21 cellular contexts compared by ENCODE assay signal in the genomic region with DNA sequence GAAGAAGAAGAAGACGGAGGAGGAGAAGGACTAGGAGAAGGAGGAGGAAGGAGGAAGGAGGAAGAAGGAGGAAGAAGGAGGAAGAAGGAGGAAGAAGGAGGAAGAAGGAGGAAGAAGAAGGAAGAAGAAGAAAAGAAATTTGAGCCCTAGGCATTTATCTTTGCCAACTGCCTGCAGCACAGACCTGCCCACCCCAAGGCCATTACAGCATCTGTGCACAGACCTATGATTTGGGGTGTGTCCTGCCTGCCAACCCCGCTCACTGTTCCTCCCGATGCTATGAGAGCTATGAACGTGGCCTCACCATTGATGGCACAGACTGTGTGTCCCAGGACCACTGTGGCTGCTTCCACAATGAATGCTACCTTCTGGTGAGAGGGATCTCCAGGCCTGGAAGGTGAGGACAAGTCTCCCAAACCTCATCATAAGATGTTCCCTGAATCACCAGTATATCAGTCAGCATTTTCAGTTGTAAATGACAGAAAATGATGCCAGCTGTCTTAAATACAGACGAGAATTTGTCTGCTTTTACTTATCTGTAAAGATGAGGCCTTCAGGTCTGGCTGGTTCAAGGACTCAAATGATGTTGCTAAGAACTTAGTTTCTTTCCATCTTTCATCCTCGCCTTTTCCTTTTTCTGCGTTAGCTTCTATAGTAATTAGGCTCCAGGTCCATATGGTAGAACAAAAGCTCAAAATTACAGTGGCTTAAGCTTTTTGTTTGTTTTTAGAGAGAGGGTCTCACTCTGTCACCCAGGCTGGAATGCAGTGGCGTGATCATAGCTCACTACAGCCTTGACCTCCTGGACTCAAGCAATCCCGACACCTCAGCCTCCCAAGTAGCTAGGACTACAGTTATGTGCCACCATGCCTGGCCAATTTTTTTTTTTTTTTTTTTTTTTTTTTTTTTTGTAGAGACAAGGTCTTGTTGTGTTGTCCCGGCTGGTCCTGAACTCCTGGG. TPM values are rescaled to one million over a fixed set of nuclear protein-coding genes. Genes with fewer than 3 reads are reported as not detected.
DNase-seq lines count a peak whose midpoint lies in the region; ATAC-seq, FAIRE-seq and TF ChIP-seq lines count a peak whose summit lies in the region.
"Had no signal": no experiment of that assay in that cellular context is flagged by ENCODE, and none has a peak within 500 bp of the region (broad histone marks: within the 10 kb centered on the region; RNA-seq: fewer than 3 reads in every experiment).

No MANE protein-coding gene starts in this region.

- POLR2A ChIA-PET in IMR-90 (lab: Charles Lee; ENCODE audit: unreplicated experiment) (interaction anchor here (0.5 kb wide), 1 partner anchor 34 kb away, joined by 16 read pairs; no protein-coding TSS in a partner anchor), K562 (lab: Yijun Ruan, JAX) (interaction anchor here (0.5 kb wide), 1 partner anchor 82 kb away, joined by 4 read pairs; no protein-coding TSS in a partner anchor)

- no peak for TF ChIP-seq EP300 in K562 (IDR thresholded peaks at IDR 0.05; ENCODE audit: low read length)

- no peak overlapping the region for H3K4me3 ChIP-seq in IMR-90 (ENCODE audit: insufficient read depth, low read depth, low read length)
- H3K4me3 ChIP-seq in K562 = no peak overlapping the region
- H3K4me3 ChIP-seq in osteoblast (ENCODE audit: insufficient read depth, low read length) = no peak overlapping the region
- H3K4me3 ChIP-seq: BLaER1, GM12878 had no signal

- H2BK20ac ChIP-seq in IMR-90 (ENCODE audit: low read depth, low read length) = no peak overlapping the region

- no peak overlapping the region for H2BK5ac ChIP-seq in IMR-90 (ENCODE audit: low read depth, low read length, poor library complexity, severe bottlenecking)

- in situ Hi-C loops in IMR-90 (cut with MboI; ENCODE audit: low sequenced_read_pairs) = no loop called here
- in situ Hi-C loops in K562 (cut with MboI) = no loop called here

- H2AK5ac ChIP-seq in IMR-90 (ENCODE audit: low read depth, low read length) = no peak overlapping the region

- FAIRE-seq in K562 (lab: Jason Lieb, UNC) = no peak
- FAIRE-seq: GM12878 had no signal

- H4K5ac ChIP-seq in IMR-90 (ENCODE audit: low read depth, low read length) = no peak overlapping the region

- H3K27me3 ChIP-seq in IMR-90 (ENCODE audit: control insufficient read depth, insufficient read depth, low read length) (peaks cover 12% of the 10 kb centered on the region; the same call in 1 of the 2 replicates), K562 (ENCODE audit: control insufficient read depth in 2 of 2, insufficient read depth in 2 of 2, low read length in 2 of 2) (peaks cover 6 to 9% of the 10 kb centered on the region in 2 experiments; a peak in 3 of 5 replicates), osteoblast (ENCODE audit: insufficient read depth, low read length) (peaks cover 19% of the 10 kb centered on the region)

- CTCF ChIA-PET in IMR-90 (lab: Yijun Ruan, JAX) (no interaction called here), K562 (lab: Yijun Ruan, JAX; ENCODE audit: low intra/inter-chr PET ratio) (no interaction called here)

- peaks cover 6 to 12% of the 10 kb centered on the region in 2 experiments; a peak in 3 of 4 replicates for H3K79me1 ChIP-seq in IMR-90 (ENCODE audit: low read depth in 1 of 2, low read length in 2 of 2)

- no peak overlapping the region for H2BK15ac ChIP-seq in IMR-90 (ENCODE audit: low read depth, low read length)

- H3K79me2 ChIP-seq in K562 (ENCODE audit: control insufficient read depth, insufficient read depth, low read length) (peaks cover 10% of the 10 kb centered on the region), osteoblast (ENCODE audit: insufficient read depth, low read length) (peaks cover 11% of the 10 kb centered on the region)

- no peak overlapping the region for H3K9ac ChIP-seq in IMR-90 (ENCODE audit: low read depth, low read length)
- H3K9ac ChIP-seq in K562 (ENCODE audit: insufficient read depth in 1 of 2, low read depth in 2 of 2, low read length in 2 of 2) = no peak overlapping the region
- H3K9ac ChIP-seq: BLaER1 had no signal

- no peaks in the 10 kb centered on the region for H4K20me1 ChIP-seq in IMR-90 (ENCODE audit: insufficient read depth, low read length)
- H4K20me1 ChIP-seq in K562 (replicated peaks; ENCODE audit: control insufficient read depth, insufficient read depth, low read length) = no peaks in the 10 kb centered on the region
- H4K20me1 ChIP-seq in osteoblast (ENCODE audit: insufficient read depth, low read length) = peaks cover 2% of the 10 kb centered on the region

- no peak for TF ChIP-seq CTCF in IMR-90 (conservative IDR thresholded peaks at IDR 0.05; ENCODE audit: low read depth, low read length)
- TF ChIP-seq CTCF in K562 (IDR thresholded peaks at IDR 0.05 in 2 of 3, conservative IDR thresholded peaks at IDR 0.05 in 1 of 3; ENCODE audit: insufficient read depth in 2 of 3, low read depth in 1 of 3, low read length in 3 of 3) = no peak
- TF ChIP-seq CTCF in osteoblast (IDR thresholded peaks at IDR 0.05; ENCODE audit: extremely low read depth, low read depth, low read length) = no peak

- ATAC-seq in Right ventricle myocardium inferior = no peak
- no peak for ATAC-seq in left ventricle myocardium superior
- ATAC-seq in IMR-90 (ENCODE audit: low read depth) = no peak
- no peak for ATAC-seq in K562
- no peak for ATAC-seq in GM21576 (IDR thresholded peaks at IDR 0.05; ENCODE audit: unreplicated experiment)
- ATAC-seq: GM12878, HCT116 had no signal

- no peak overlapping the region for H4K8ac ChIP-seq in IMR-90 (ENCODE audit: low read depth in 2 of 2, low read length in 2 of 2)

- peak; percentile 27 for DNase-seq in Right ventricle myocardium inferior (ENCODE audit: missing footprints)
- DNase-seq in left ventricle myocardium superior = no peak
- no peak for DNase-seq in IMR-90
- no peak for DNase-seq in K562 (ENCODE audit: extremely low read depth in 1 of 4, low spot score in 3 of 4)
- peak; percentile 69 for DNase-seq in osteoblast (ENCODE audit: insufficient read length, low spot score, missing footprints)
- no peak for DNase-seq in NCI-H1436 (lab: John Stamatoyannopoulos, UW)
- DNase-seq in effector CD8-positive, alpha-beta T cell (lab: John Stamatoyannopoulos, UW) = no peak
- DNase-seq: CD8-positive, alpha-beta memory T cell; COR-L47; DMS53; DND-41; EL; GOT3; H7 had no signal

- H3K14ac ChIP-seq in IMR-90 (replicated peaks; ENCODE audit: low read depth, low read length) = no peak overlapping the region

- H3K9me3 ChIP-seq in IMR-90 (ENCODE audit: control insufficient read depth, insufficient read depth, low read length) = peaks cover 5% of the 10 kb centered on the region
- H3K9me3 ChIP-seq in K562 (replicated peaks; ENCODE audit: control insufficient read depth, insufficient read depth, low read depth, low read length) = peaks cover 3% of the 10 kb centered on the region
- H3K9me3 ChIP-seq in osteoblast (ENCODE audit: low read depth, low read length) = peaks cover 2% of the 10 kb centered on the region

- no peak overlapping the region for H3K4me2 ChIP-seq in IMR-90 (ENCODE audit: low read depth, low read length)
- no peak overlapping the region for H3K4me2 ChIP-seq in K562 (ENCODE audit: insufficient read depth, low read length)
- no peak overlapping the region for H3K4me2 ChIP-seq in osteoblast (ENCODE audit: insufficient read depth, low read length)
- H3K4me2 ChIP-seq: BLaER1 had no signal

- 88% methylated on average over 1 of the region's 10 CpGs; no CpG with 5 or more reads in 1 of the 2 experiments for WGBS in IMR-90 (ENCODE audit: extremely low coverage in 2 of 2, insufficient read length in 1 of 2), 2 experiments
- 30% methylated on average over 10 of the region's 10 CpGs for WGBS in K562 (ENCODE audit: insufficient coverage, low coverage, missing lambda C conversion rate)

- TF ChIP-seq POLR2A in IMR-90 (IDR thresholded peaks at IDR 0.05; ENCODE audit: low read depth, low read length) (no peak), K562 (conservative IDR thresholded peaks at IDR 0.05) (no peak)

- H3K4ac ChIP-seq in IMR-90 (ENCODE audit: low read depth, low read length) = no peak overlapping the region

- no peak overlapping the region for H3K23ac ChIP-seq in IMR-90 (ENCODE audit: low read depth, low read length)

- intact Hi-C loops in Right ventricle myocardium inferior (cut with DNase I) (loop anchor here (10.0 kb wide), 1 partner anchor 184 kb away; no protein-coding TSS in a partner anchor), left ventricle myocardium superior (cut with micrococcal nuclease) (no loop called here), IMR-90 (cut with micrococcal nuclease) (no loop called here), K562 (cut with micrococcal nuclease) (loop anchor here (10.0 kb wide), 1 partner anchor 124 kb away; a partner anchor contains a TSS)

- H3K9me1 ChIP-seq in IMR-90 (ENCODE audit: insufficient read depth, low read length) (no peaks in the 10 kb centered on the region; the same call in 1 of the 2 replicates), K562 (ENCODE audit: control insufficient read depth, insufficient read depth, low read length) (peaks cover 1% of the 10 kb centered on the region)

- peak overlapping the region; percentile 33 for H2AK9ac ChIP-seq in IMR-90 (replicated peaks; ENCODE audit: low read depth, low read length, poor library complexity)

- TF ChIP-seq RAD21 in IMR-90 (IDR thresholded peaks at IDR 0.05; ENCODE audit: low read length) (no peak), K562 (CRISPR knock-in tag; conservative IDR thresholded peaks at IDR 0.05 in 1 of 2, IDR thresholded peaks at IDR 0.05 in 1 of 2) (no peak)

- dilution Hi-C loops in IMR-90 (cut with HindIII; ENCODE audit: low sequenced_read_pairs, unreplicated experiment) = no loop called here

- H3K4me1 ChIP-seq in IMR-90 (ENCODE audit: control insufficient read depth, insufficient read depth, low read length) (no peaks in the 10 kb centered on the region), K562 (replicated peaks in 1 of 2; ENCODE audit: control insufficient read depth in 2 of 2, insufficient read depth in 2 of 2, low read length in 2 of 2) (peaks cover 3 to 35% of the 10 kb centered on the region in 2 experiments; a peak in 4 of 5 replicates), osteoblast (ENCODE audit: insufficient read depth, low read length) (peaks cover 7% of the 10 kb centered on the region)

- H3K36me3 ChIP-seq in IMR-90 (ENCODE audit: control insufficient read depth, insufficient read depth, low read length) (no peaks in the 10 kb centered on the region), K562 (ENCODE audit: control insufficient read depth, insufficient read depth, low read length) (no peaks in the 10 kb centered on the region), osteoblast (ENCODE audit: insufficient read depth, low read length) (no peaks in the 10 kb centered on the region)
- H3K36me3 ChIP-seq: BLaER1 had no signal

- no peak overlapping the region for H2BK120ac ChIP-seq in IMR-90 (ENCODE audit: low read depth, low read length)

- no peak overlapping the region for H4K91ac ChIP-seq in IMR-90 (ENCODE audit: insufficient read depth, low read depth, low read length)

- H3K27ac ChIP-seq in IMR-90 (ENCODE audit: insufficient read depth, low read length) (no peak overlapping the region), K562 (ENCODE audit: extremely low read depth, low read depth, low read length) (no peak overlapping the region), osteoblast (ENCODE audit: low read depth, low read length) (no peak overlapping the region)
- H3K27ac ChIP-seq: 22Rv1, BLaER1 had no signal

- no peak overlapping the region for H2AFZ ChIP-seq in IMR-90 (replicated peaks; ENCODE audit: low read length, poor library complexity)
- H2AFZ ChIP-seq in K562 (ENCODE audit: low read depth, low read length) = no peak overlapping the region
- H2AFZ ChIP-seq in osteoblast (ENCODE audit: low read length) = no peak overlapping the region

- BruUV-seq in IMR-90 (replicated peaks; lab: Mats Ljungman, UMichigan) (no TSS peak), K562 (replicated peaks; lab: Mats Ljungman, UMichigan) (no TSS peak)

- no peak overlapping the region for H3K56ac ChIP-seq in IMR-90 (ENCODE audit: extremely low read depth, insufficient read depth, low read length)

- no peak overlapping the region for H3K18ac ChIP-seq in IMR-90 (ENCODE audit: low read depth, low read length)

RNA-seq across cellular contexts. Expression of a gene that starts 3.9 kb away (rescaled TPM):
- total RNA-seq in Right ventricle myocardium inferior (9.7 TPM), left ventricle myocardium superior (9.4 TPM), IMR-90 (2012; rRNA removed) (4.8 and 5.0 TPM in 2 replicates), K562 (2014; rRNA removed) (48.4 and 62.7 TPM in 2 replicates), K562 (2014; rRNA removed; fragmentation: Illumina TruSeq; extraction: Trizol) (14.8 and 15.3 TPM in 2 replicates), K562 (2015; rRNA removed; fragmentation: Illumina TruSeq; extraction: Trizol) (23.5 and 24.7 TPM in 2 replicates), K562 (2021) (32.3 and 37.3 TPM in 2 replicates), osteoblast (15.3 and 21.0 TPM in 2 replicates)
- polyA plus RNA-seq in IMR-90 (2012; rRNA removed) (9.9 and 13.2 TPM in 2 replicates), K562 (2011; rRNA removed) (18.8 and 19.4 TPM in 2 replicates), K562 (2014; fragmentation: Illumina TruSeq; extraction: Trizol) (13.7 and 24.9 TPM in 2 replicates), K562 (2014; fragmentation: Nextera tagmentation; extraction: Ambion mirVana) (1 to 10 TPM in 1 of 2 experiments, under 1 TPM in 1; 0.42 to 1.1 TPM), K562 (2014; rRNA removed) (55.7 and 56.6 TPM in 2 replicates)
- 23.8 and 28.6 TPM in 2 replicates for polyA plus RNA-seq in IMR-90 (2012; cell fraction: cytosol; rRNA removed)
- 7.2 and 13.6 TPM in 2 replicates for polyA plus RNA-seq in IMR-90 (2012; cell fraction: nucleus; rRNA removed; ENCODE audit: low replicate concordance)
- total RNA-seq in K562 (2011; cell fraction: chromatin; rRNA removed; ENCODE audit: low replicate concordance) = 6.0 and 23.0 TPM in 2 replicates
- 33.8 and 36.0 TPM in 2 replicates for total RNA-seq in K562 (2011; cell fraction: nucleolus; rRNA removed)
- 21.1 and 21.8 TPM in 2 replicates for total RNA-seq in K562 (2011; cell fraction: nucleoplasm; rRNA removed)
- 34.5 and 61.0 TPM in 2 replicates for polyA plus RNA-seq in K562 (2011; cell fraction: cytosol; rRNA removed)
- 16.5 and 24.0 TPM in 2 replicates for polyA plus RNA-seq in K562 (2011; cell fraction: nucleus; rRNA removed)
- polyA plus RNA-seq in K562 (2012) = 23.1 and 26.8 TPM in 2 replicates
- 3.9 and 4.7 TPM in 2 replicates for polyA minus RNA-seq in K562 (2011; rRNA and poly(A)+ RNA removed)
- 8.4 and 11.7 TPM in 2 replicates for polyA minus RNA-seq in K562 (2011; cell fraction: cytosol; rRNA and poly(A)+ RNA removed)
- polyA minus RNA-seq in K562 (2011; cell fraction: nucleus; rRNA and poly(A)+ RNA removed) = 9.4 and 13.3 TPM in 2 replicates

RNA-seq across cellular contexts. Expression of a gene that starts 17.6 kb away (rescaled TPM):
- total RNA-seq in Right ventricle myocardium inferior (0.35 TPM), left ventricle myocardium superior (0.30 TPM), IMR-90 (2012; rRNA removed) (not detected in 2 replicates), K562 (2014; rRNA removed) (0.23 and 0.24 TPM in 2 replicates), K562 (2014; rRNA removed; fragmentation: Illumina TruSeq; extraction: Trizol) (0.22 TPM in 1 of 2 replicates, not detected in the other), K562 (2015; rRNA removed; fragmentation: Illumina TruSeq; extraction: Trizol) (0.26 and 0.29 TPM in 2 replicates), K562 (2021) (0.53 and 0.72 TPM in 2 replicates), osteoblast (under 0.01 TPM in 1 of 2 replicates, not detected in the other)
- polyA plus RNA-seq in IMR-90 (2012; rRNA removed) (0.27 and 0.34 TPM in 2 replicates), K562 (2011; rRNA removed) (0.65 and 0.87 TPM in 2 replicates), K562 (2014; fragmentation: Illumina TruSeq; extraction: Trizol) (0.28 and 0.37 TPM in 2 replicates), K562 (2014; fragmentation: Nextera tagmentation; extraction: Ambion mirVana) (under 1 TPM; 0.03 to 0.21 TPM), K562 (2014; rRNA removed) (0.48 and 1.1 TPM in 2 replicates)
- polyA plus RNA-seq in IMR-90 (2012; cell fraction: cytosol; rRNA removed) = 0.09 and 0.19 TPM in 2 replicates
- polyA plus RNA-seq in IMR-90 (2012; cell fraction: nucleus; rRNA removed; ENCODE audit: low replicate concordance) = 3.7 and 5.4 TPM in 2 replicates
- 4.4 and 8.6 TPM in 2 replicates for total RNA-seq in K562 (2011; cell fraction: chromatin; rRNA removed; ENCODE audit: low replicate concordance)
- total RNA-seq in K562 (2011; cell fraction: nucleolus; rRNA removed) = 4.0 and 4.7 TPM in 2 replicates
- 4.6 and 5.8 TPM in 2 replicates for total RNA-seq in K562 (2011; cell fraction: nucleoplasm; rRNA removed)
- polyA plus RNA-seq in K562 (2011; cell fraction: cytosol; rRNA removed) = 0.28 and 0.64 TPM in 2 replicates
- 6.0 and 6.5 TPM in 2 replicates for polyA plus RNA-seq in K562 (2011; cell fraction: nucleus; rRNA removed)
- 0.53 and 2.1 TPM in 2 replicates for polyA plus RNA-seq in K562 (2012)
- polyA minus RNA-seq in K562 (2011; rRNA and poly(A)+ RNA removed) = 0.07 TPM in 1 of 2 replicates, not detected in the other
- not detected in 2 replicates for polyA minus RNA-seq in K562 (2011; cell fraction: cytosol; rRNA and poly(A)+ RNA removed)
- polyA minus RNA-seq in K562 (2011; cell fraction: nucleus; rRNA and poly(A)+ RNA removed) = 0.54 and 0.67 TPM in 2 replicates
- total RNA-seq: A673 had no signal
- polyA plus RNA-seq: CD14-positive monocyte; CD8-positive, alpha-beta memory T cell had no signal

RNA-seq across cellular contexts. Expression of a gene that starts 23.0 kb away (rescaled TPM):
- total RNA-seq in Right ventricle myocardium inferior = 12.1 TPM
- 7.8 TPM for total RNA-seq in left ventricle myocardium superior
- total RNA-seq in IMR-90 (2012; rRNA removed) = 10.3 and 12.9 TPM in 2 replicates
- polyA plus RNA-seq in IMR-90 (2012; rRNA removed) = 38.7 and 42.7 TPM in 2 replicates
- polyA plus RNA-seq in IMR-90 (2012; cell fraction: cytosol; rRNA removed) = 21.2 and 48.6 TPM in 2 replicates
- 120 and 144 TPM in 2 replicates for polyA plus RNA-seq in IMR-90 (2012; cell fraction: nucleus; rRNA removed; ENCODE audit: low replicate concordance)
- 56.4 and 79.7 TPM in 2 replicates for total RNA-seq in K562 (2011; cell fraction: chromatin; rRNA removed; ENCODE audit: low replicate concordance)
- total RNA-seq in K562 (2011; cell fraction: nucleolus; rRNA removed) = 41.4 and 49.3 TPM in 2 replicates
- 60.1 and 64.5 TPM in 2 replicates for total RNA-seq in K562 (2011; cell fraction: nucleoplasm; rRNA removed)
- 38.2 and 47.3 TPM in 2 replicates for total RNA-seq in K562 (2014; rRNA removed)
- total RNA-seq in K562 (2014; rRNA removed; fragmentation: Illumina TruSeq; extraction: Trizol) = 20.3 and 25.8 TPM in 2 replicates
- total RNA-seq in K562 (2015; rRNA removed; fragmentation: Illumina TruSeq; extraction: Trizol) = 17.7 and 22.7 TPM in 2 replicates
- 34.5 and 35.0 TPM in 2 replicates for total RNA-seq in K562 (2021)
- 33.5 and 40.4 TPM in 2 replicates for polyA plus RNA-seq in K562 (2011; rRNA removed)
- polyA plus RNA-seq in K562 (2011; cell fraction: cytosol; rRNA removed) = 28.8 and 69.6 TPM in 2 replicates
- 121 and 132 TPM in 2 replicates for polyA plus RNA-seq in K562 (2011; cell fraction: nucleus; rRNA removed)
- 37.1 and 40.2 TPM in 2 replicates for polyA plus RNA-seq in K562 (2012)
- polyA plus RNA-seq in K562 (2014; fragmentation: Illumina TruSeq; extraction: Trizol) = 38.2 TPM in 2 replicates
- 1 to 10 TPM in 1 of 2 experiments, under 1 TPM in 1; 0.67 to 2.3 TPM for polyA plus RNA-seq in K562 (2014; fragmentation: Nextera tagmentation; extraction: Ambion mirVana)
- polyA plus RNA-seq in K562 (2014; rRNA removed) = 55.9 and 62.0 TPM in 2 replicates
- 10.9 and 11.2 TPM in 2 replicates for polyA minus RNA-seq in K562 (2011; rRNA and poly(A)+ RNA removed)
- polyA minus RNA-seq in K562 (2011; cell fraction: cytosol; rRNA and poly(A)+ RNA removed) = 3.1 and 9.9 TPM in 2 replicates
- polyA minus RNA-seq in K562 (2011; cell fraction: nucleus; rRNA and poly(A)+ RNA removed) = 14.5 and 18.5 TPM in 2 replicates
- total RNA-seq in osteoblast = 8.3 and 12.3 TPM in 2 replicates

RNA-seq across cellular contexts. Expression of a gene that starts 41.6 kb away (rescaled TPM):
- total RNA-seq in Right ventricle myocardium inferior (3.6 TPM), left ventricle myocardium superior (5.0 TPM), IMR-90 (2012; rRNA removed) (5.0 and 5.4 TPM in 2 replicates), K562 (2014; rRNA removed) (0.16 and 0.50 TPM in 2 replicates), K562 (2014; rRNA removed; fragmentation: Illumina TruSeq; extraction: Trizol) (not detected in 2 replicates), K562 (2015; rRNA removed; fragmentation: Illumina TruSeq; extraction: Trizol) (0.14 TPM in 1 of 2 replicates, not detected in the other), K562 (2021) (0.16 and 0.18 TPM in 2 replicates), osteoblast (13.4 and 21.2 TPM in 2 replicates)
- polyA plus RNA-seq in IMR-90 (2012; rRNA removed) (24.4 and 28.7 TPM in 2 replicates), K562 (2011; rRNA removed) (0.08 and 0.14 TPM in 2 replicates), K562 (2014; fragmentation: Illumina TruSeq; extraction: Trizol) (0.11 and 0.16 TPM in 2 replicates), K562 (2014; fragmentation: Nextera tagmentation; extraction: Ambion mirVana) (under 1 TPM; 0.01 to 0.43 TPM), K562 (2014; rRNA removed) (0.13 TPM in 1 of 2 replicates, not detected in the other)
- 19.6 and 32.6 TPM in 2 replicates for polyA plus RNA-seq in IMR-90 (2012; cell fraction: cytosol; rRNA removed)
- 15.2 and 35.7 TPM in 2 replicates for polyA plus RNA-seq in IMR-90 (2012; cell fraction: nucleus; rRNA removed; ENCODE audit: low replicate concordance)
- total RNA-seq in K562 (2011; cell fraction: chromatin; rRNA removed; ENCODE audit: low replicate concordance) = 0.26 and 0.51 TPM in 2 replicates
- total RNA-seq in K562 (2011; cell fraction: nucleolus; rRNA removed) = 1.0 and 1.4 TPM in 2 replicates
- total RNA-seq in K562 (2011; cell fraction: nucleoplasm; rRNA removed) = 0.23 and 0.73 TPM in 2 replicates
- polyA plus RNA-seq in K562 (2011; cell fraction: cytosol; rRNA removed) = 0.03 and 0.07 TPM in 2 replicates
- 0.30 and 0.83 TPM in 2 replicates for polyA plus RNA-seq in K562 (2011; cell fraction: nucleus; rRNA removed)
- polyA plus RNA-seq in K562 (2012) = 0.79 and 1.8 TPM in 2 replicates
- not detected in 2 replicates for polyA minus RNA-seq in K562 (2011; rRNA and poly(A)+ RNA removed)
- not detected in 2 replicates for polyA minus RNA-seq in K562 (2011; cell fraction: cytosol; rRNA and poly(A)+ RNA removed)
- 0.13 and 0.33 TPM in 2 replicates for polyA minus RNA-seq in K562 (2011; cell fraction: nucleus; rRNA and poly(A)+ RNA removed)
- polyA plus RNA-seq: CD14-positive monocyte had no signal

RNA-seq across cellular contexts. Expression of a gene that starts 54.9 kb away (rescaled TPM):
- 8.4 TPM for total RNA-seq in Right ventricle myocardium inferior
- total RNA-seq in left ventricle myocardium superior = 7.5 TPM
- 0.36 and 0.56 TPM in 2 replicates for total RNA-seq in IMR-90 (2012; rRNA removed)
- 4.8 TPM in 2 replicates for polyA plus RNA-seq in IMR-90 (2012; rRNA removed)
- polyA plus RNA-seq in IMR-90 (2012; cell fraction: cytosol; rRNA removed) = 6.2 and 9.8 TPM in 2 replicates
- 2.0 and 6.4 TPM in 2 replicates for polyA plus RNA-seq in IMR-90 (2012; cell fraction: nucleus; rRNA removed; ENCODE audit: low replicate concordance)
- total RNA-seq in K562 (2011; cell fraction: chromatin; rRNA removed; ENCODE audit: low replicate concordance) = 0.32 TPM in 1 of 2 replicates, not detected in the other
- 0.26 and 0.50 TPM in 2 replicates for total RNA-seq in K562 (2011; cell fraction: nucleolus; rRNA removed)
- total RNA-seq in K562 (2011; cell fraction: nucleoplasm; rRNA removed) = 0.15 and 0.23 TPM in 2 replicates
- total RNA-seq in K562 (2014; rRNA removed) = 0.08 TPM in 1 of 2 replicates, not detected in the other
- not detected in 2 replicates for total RNA-seq in K562 (2014; rRNA removed; fragmentation: Illumina TruSeq; extraction: Trizol)
- not detected in 2 replicates for total RNA-seq in K562 (2015; rRNA removed; fragmentation: Illumina TruSeq; extraction: Trizol)
- 0.11 and 0.31 TPM in 2 replicates for total RNA-seq in K562 (2021)
- polyA plus RNA-seq in K562 (2011; rRNA removed) = 0.16 TPM in 1 of 2 replicates, not detected in the other
- 0.09 and 0.18 TPM in 2 replicates for polyA plus RNA-seq in K562 (2011; cell fraction: cytosol; rRNA removed)
- 0.17 and 0.20 TPM in 2 replicates for polyA plus RNA-seq in K562 (2011; cell fraction: nucleus; rRNA removed)
- 0.07 and 0.09 TPM in 2 replicates for polyA plus RNA-seq in K562 (2012)
- polyA plus RNA-seq in K562 (2014; fragmentation: Illumina TruSeq; extraction: Trizol) = 0.03 and 0.19 TPM in 2 replicates
- not detected for polyA plus RNA-seq in K562 (2014; fragmentation: Nextera tagmentation; extraction: Ambion mirVana)
- polyA plus RNA-seq in K562 (2014; rRNA removed) = 0.12 and 0.35 TPM in 2 replicates
- 0.04 and 0.06 TPM in 2 replicates for polyA minus RNA-seq in K562 (2011; rRNA and poly(A)+ RNA removed)
- polyA minus RNA-seq in K562 (2011; cell fraction: cytosol; rRNA and poly(A)+ RNA removed) = not detected in 2 replicates
- polyA minus RNA-seq in K562 (2011; cell fraction: nucleus; rRNA and poly(A)+ RNA removed) = 0.22 and 0.54 TPM in 2 replicates
- total RNA-seq in osteoblast = 4.4 and 6.9 TPM in 2 replicates
- polyA plus RNA-seq: CD14-positive monocyte had no signal

Comparison
In these comparisons a context has a peak if more than half of its experiments do, and no peak if none do; other contexts are left out.
1. DNase-seq: peak in Right ventricle myocardium inferior (single experiment) and osteoblast (single experiment); none in left ventricle myocardium superior (single experiment), IMR-90 (single experiment), K562 (0 of 4), NCI-H1436 (single experiment) and effector CD8-positive, alpha-beta T cell (single experiment).
2. intact Hi-C loops: an anchor here in Right ventricle myocardium inferior (10.0 kb wide) and K562 (10.0 kb wide); none called in left ventricle myocardium superior and IMR-90.